8 cellular contexts compared by ENCODE assay signal in genomic region chr9:34413229-34413852, GRCh38. TPM values are rescaled to one million over a fixed set of nuclear protein-coding genes. Genes with fewer than 3 reads are reported as not detected.
DNase-seq lines count a peak whose midpoint lies in the region; ATAC-seq and TF ChIP-seq lines count a peak whose summit lies in the region.

No MANE protein-coding gene starts in this region.

- dilution Hi-C loops in IMR-90 (cut with HindIII; ENCODE audit: low sequenced_read_pairs, unreplicated experiment) = no loop called here

- TF ChIP-seq RAD21 in IMR-90 (IDR thresholded peaks at IDR 0.05; ENCODE audit: low read length) = no peak

- BruUV-seq in IMR-90 (replicated peaks; lab: Mats Ljungman, UMichigan) = no TSS peak

- intact Hi-C loops in IMR-90 (cut with micrococcal nuclease) = loop anchor here (1.0 kb wide), 1 partner anchor 17 kb away; no protein-coding TSS in a partner anchor

- H3K79me1 ChIP-seq in IMR-90 (ENCODE audit: low read depth in 1 of 2, low read length in 2 of 2) = peaks cover 14 to 16% of the 10 kb centered on the region in 2 experiments

- no peak overlapping the region for H2BK20ac ChIP-seq in IMR-90 (ENCODE audit: low read depth, low read length)

- no peak overlapping the region for H4K91ac ChIP-seq in IMR-90 (ENCODE audit: insufficient read depth, low read depth, low read length)

- H3K9me1 ChIP-seq in IMR-90 (ENCODE audit: insufficient read depth, low read length) = peaks cover 5% of the 10 kb centered on the region

- H3K56ac ChIP-seq in IMR-90 (ENCODE audit: extremely low read depth, insufficient read depth, low read length) = no peak overlapping the region

- in situ Hi-C loops in IMR-90 (cut with MboI; ENCODE audit: low sequenced_read_pairs) = no loop called here

- no peak overlapping the region for H4K5ac ChIP-seq in IMR-90 (ENCODE audit: low read depth, low read length)

- H3K23ac ChIP-seq in IMR-90 (ENCODE audit: low read depth, low read length) = no peak overlapping the region

- no peak overlapping the region for H2BK120ac ChIP-seq in IMR-90 (ENCODE audit: low read depth, low read length)

- H3K4ac ChIP-seq in IMR-90 (ENCODE audit: low read depth, low read length) = no peak overlapping the region

- no peak overlapping the region for H3K27ac ChIP-seq in IMR-90 (ENCODE audit: insufficient read depth, low read length)

- H2BK15ac ChIP-seq in IMR-90 (ENCODE audit: low read depth, low read length) = no peak overlapping the region

- H3K4me1 ChIP-seq in IMR-90 (ENCODE audit: control insufficient read depth, insufficient read depth, low read length) = no peaks in the 10 kb centered on the region

- ATAC-seq in IMR-90 (ENCODE audit: low read depth) = peak; percentile 83
- ATAC-seq in GM18873 (IDR thresholded peaks at IDR 0.05; ENCODE audit: low FRiP score, unreplicated experiment) = no peak

- H3K9me3 ChIP-seq in IMR-90 (ENCODE audit: control insufficient read depth, insufficient read depth, low read length) = no peaks in the 10 kb centered on the region

- no peak overlapping the region for H2AK9ac ChIP-seq in IMR-90 (replicated peaks; ENCODE audit: low read depth, low read length, poor library complexity)

- H4K8ac ChIP-seq in IMR-90 (ENCODE audit: low read depth in 2 of 2, low read length in 2 of 2) = no peak overlapping the region

- CTCF ChIA-PET in IMR-90 (lab: Yijun Ruan, JAX) = interaction anchor here (4.5 kb wide), 1 partner anchor 9 kb away, joined by 17 read pairs; no protein-coding TSS in a partner anchor

- no peak overlapping the region for H3K14ac ChIP-seq in IMR-90 (replicated peaks; ENCODE audit: low read depth, low read length)

- POLR2A ChIA-PET in IMR-90 (lab: Charles Lee; ENCODE audit: unreplicated experiment) = no interaction called here

- H2BK5ac ChIP-seq in IMR-90 (ENCODE audit: low read depth, low read length, poor library complexity, severe bottlenecking) = no peak overlapping the region

- H2AFZ ChIP-seq in IMR-90 (replicated peaks; ENCODE audit: low read length, poor library complexity) = no peak overlapping the region

- no peak overlapping the region for H3K18ac ChIP-seq in IMR-90 (ENCODE audit: low read depth, low read length)

- no peak overlapping the region for H3K4me2 ChIP-seq in IMR-90 (ENCODE audit: low read depth, low read length)

- peaks cover 54% of the 10 kb centered on the region for H4K20me1 ChIP-seq in IMR-90 (ENCODE audit: insufficient read depth, low read length)

- no peak overlapping the region for H2AK5ac ChIP-seq in IMR-90 (ENCODE audit: low read depth, low read length)

- peak; percentile 69 for DNase-seq in AG08395 (ENCODE audit: low spot score)
- peak; percentile 43 for DNase-seq in IMR-90
- DNase-seq in activated naive CD4-positive, alpha-beta T cell treated with anti-CD3 and anti-CD28 coated beads, Interleukin-2, amount 50 U/mL, for 16 hours = peak; percentile 25
- peak; percentile 18 for DNase-seq in kidney glomerular epithelial cell (lab: John Stamatoyannopoulos, UW)
- DNase-seq in NCI-H524 (lab: John Stamatoyannopoulos, UW) = no peak
- no peak for DNase-seq in GM20000 (ENCODE audit: low spot score)
- DNase-seq in cerebellar cortex (ENCODE audit: low spot score) = no peak

- no peak overlapping the region for H3K4me3 ChIP-seq in IMR-90 (ENCODE audit: insufficient read depth, low read depth, low read length)

- WGBS in IMR-90 (ENCODE audit: extremely low coverage in 2 of 2, insufficient read length in 1 of 2), 2 experiments = 0% methylated on average over 1 of the region's 6 CpGs; no CpG with 5 or more reads in 1 of the 2 experiments

- H3K9ac ChIP-seq in IMR-90 (ENCODE audit: low read depth, low read length) = no peak overlapping the region

- no peak for TF ChIP-seq POLR2A in IMR-90 (IDR thresholded peaks at IDR 0.05; ENCODE audit: low read depth, low read length)

- TF ChIP-seq CTCF in IMR-90 (conservative IDR thresholded peaks at IDR 0.05; ENCODE audit: low read depth, low read length) (no peak), GM20000 (IDR thresholded peaks at IDR 0.05; ENCODE audit: extremely low read depth, missing control alignments) (no peak)

- H3K27me3 ChIP-seq in IMR-90 (ENCODE audit: control insufficient read depth, insufficient read depth, low read length) = no peaks in the 10 kb centered on the region

- no peaks in the 10 kb centered on the region; the same call in 1 of the 2 replicates for H3K36me3 ChIP-seq in IMR-90 (ENCODE audit: control insufficient read depth, insufficient read depth, low read length)

TF ChIP-seq in IMR-90, 13 proteins besides CTCF, POLR2A, EP300 and RAD21:
- TF ChIP-seq MXI1 (IDR thresholded peaks at IDR 0.05; ENCODE audit: borderline replicate concordance, low read depth, low read length) (peak; percentile 60; the same call in 1 of the 2 replicates), RCOR1 (IDR thresholded peaks at IDR 0.05; ENCODE audit: insufficient replicate concordance, low read length) (no peak)

RNA-seq across cellular contexts. Expression of gene MYORG, which starts 36.6 kb away (rescaled TPM):
- total RNA-seq in IMR-90 (2012; rRNA removed) = 0.36 and 0.56 TPM in 2 replicates
- polyA plus RNA-seq in IMR-90 (2012; rRNA removed) = 0.60 TPM in 2 replicates
- 0.24 and 0.52 TPM in 2 replicates for polyA plus RNA-seq in IMR-90 (2012; cell fraction: cytosol; rRNA removed)
- polyA plus RNA-seq in IMR-90 (2012; cell fraction: nucleus; rRNA removed; ENCODE audit: low replicate concordance) = 0.25 and 0.29 TPM in 2 replicates

RNA-seq across cellular contexts. Expression of gene FAM219A, which starts 45.0 kb away (rescaled TPM):
- 4.8 and 5.6 TPM in 2 replicates for total RNA-seq in IMR-90 (2012; rRNA removed)
- 20.1 and 20.8 TPM in 2 replicates for polyA plus RNA-seq in IMR-90 (2012; rRNA removed)
- polyA plus RNA-seq in IMR-90 (2012; cell fraction: cytosol; rRNA removed) = 11.2 and 15.7 TPM in 2 replicates
- 56.7 and 66.7 TPM in 2 replicates for polyA plus RNA-seq in IMR-90 (2012; cell fraction: nucleus; rRNA removed; ENCODE audit: low replicate concordance)

RNA-seq across cellular contexts. Expression of gene DNAI1, which starts 45.3 kb away (rescaled TPM):
- not detected in 2 replicates for total RNA-seq in IMR-90 (2012; rRNA removed)
- not detected in 2 replicates for polyA plus RNA-seq in IMR-90 (2012; rRNA removed)
- not detected in 2 replicates for polyA plus RNA-seq in IMR-90 (2012; cell fraction: cytosol; rRNA removed)
- 0.06 TPM in 1 of 2 replicates, not detected in the other for polyA plus RNA-seq in IMR-90 (2012; cell fraction: nucleus; rRNA removed; ENCODE audit: low replicate concordance)

Comparison
In these comparisons a context has a peak if more than half of its experiments do, and no peak if none do; other contexts are left out.
1. DNase-seq: peak in AG08395 (single experiment), IMR-90 (single experiment), activated naive CD4-positive, alpha-beta T cell treated with anti-CD3 and anti-CD28 coated beads, Interleukin-2, amount 50 U/mL, for 16 hours (single experiment) and kidney glomerular epithelial cell (single experiment); none in NCI-H524 (0 of 2), GM20000 (single experiment) and cerebellar cortex (single experiment).